Comparison of ENCODE assay signal across 24 cellular contexts in genomic region chr15:72911658-72912057, GRCh38.
DNase-seq lines count a peak whose midpoint lies in the region; ATAC-seq and TF ChIP-seq lines count a peak whose summit lies in the region.
"Had no signal": no experiment of that assay in that cellular context is flagged by ENCODE, and none has a peak within 500 bp of the region (broad histone marks: within the 10 kb centered on the region; RNA-seq: fewer than 3 reads in every experiment).

No MANE protein-coding gene starts in this region.

- H3K9ac ChIP-seq in colonic mucosa (ENCODE audit: low read depth in 2 of 2, low read length in 2 of 2) = no peak overlapping the region
- no peak overlapping the region for H3K9ac ChIP-seq in mesenchymal stem cell (ENCODE audit: low read length)
- no peak overlapping the region for H3K9ac ChIP-seq in mucosa of rectum (ENCODE audit: low read depth in 1 of 2, low read length in 2 of 2)
- H3K9ac ChIP-seq in smooth muscle cell (ENCODE audit: low read depth) = no peak overlapping the region
- H3K9ac ChIP-seq: BLaER1 treated with 17β-estradiol and CSF1 and Interleukin-3, amounts not matched to agents 10 nM and 100 nM had no signal

- intact Hi-C loops in colonic mucosa (cut with DNase I) = no loop called here

- ATAC-seq in GM19328 (IDR thresholded peaks at IDR 0.05; ENCODE audit: unreplicated experiment) = no peak
- ATAC-seq: A549, GM12878, GM23338 had no signal

- H3K9me3 ChIP-seq in colonic mucosa (no peaks in the 10 kb centered on the region), mesenchymal stem cell (ENCODE audit: control insufficient read depth, low read length) (no peaks in the 10 kb centered on the region), mucosa of rectum (ENCODE audit: control insufficient read depth in 2 of 2, low read length in 2 of 2) (no peaks in the 10 kb centered on the region), smooth muscle cell (replicated peaks; ENCODE audit: low read depth) (no peaks in the 10 kb centered on the region)
- no peaks in the 10 kb centered on the region for H3K9me3 ChIP-seq in effector memory CD4-positive, alpha-beta T cell (ENCODE audit: control insufficient read depth, low read length)
- H3K9me3 ChIP-seq: A549; BE2C; BLaER1 treated with 17β-estradiol and CSF1 and Interleukin-3, amounts not matched to agents 10 nM and 100 nM had no signal

- H4K8ac ChIP-seq in mesenchymal stem cell (ENCODE audit: low read length) = peak overlapping the region; percentile 24

- H3K27me3 ChIP-seq in colonic mucosa (no peaks in the 10 kb centered on the region), mesenchymal stem cell (ENCODE audit: control insufficient read depth in 1 of 2, insufficient read depth in 1 of 2, low read length in 2 of 2) (peaks cover 0 to 17% of the 10 kb centered on the region in 2 experiments), mucosa of rectum (ENCODE audit: control insufficient read depth in 2 of 2, insufficient read depth in 2 of 2, low read length in 2 of 2) (no peaks in the 10 kb centered on the region), smooth muscle cell (ENCODE audit: low read depth) (peaks cover 6% of the 10 kb centered on the region)
- H3K27me3 ChIP-seq in effector memory CD4-positive, alpha-beta T cell (replicated peaks; ENCODE audit: control insufficient read depth, insufficient read depth, low read length, poor library complexity, severe bottlenecking) = no peaks in the 10 kb centered on the region
- H3K27me3 ChIP-seq: BE2C; BLaER1 treated with 17β-estradiol and CSF1 and Interleukin-3, amounts not matched to agents 10 nM and 100 nM had no signal

- peak overlapping the region in 1 of 2 experiments; percentile 63 for H2BK12ac ChIP-seq in mesenchymal stem cell (ENCODE audit: low read length in 2 of 2)

- WGBS in mesenchymal stem cell = 100% methylated on average over 1 of the region's 1 CpG
- WGBS in smooth muscle cell (ENCODE audit: low lambda C conversion rate) = 100% methylated on average over 1 of the region's 1 CpG

- no peak overlapping the region for H2AK5ac ChIP-seq in mesenchymal stem cell (ENCODE audit: low read length, severe bottlenecking)

- no peak overlapping the region for H2AFZ ChIP-seq in mesenchymal stem cell (ENCODE audit: low read depth, low read length)
- no peak overlapping the region for H2AFZ ChIP-seq in smooth muscle cell (ENCODE audit: low read depth)
- H2AFZ ChIP-seq: GM23338 had no signal

- no peak overlapping the region for H3K27ac ChIP-seq in colonic mucosa
- no peak overlapping the region for H3K27ac ChIP-seq in mesenchymal stem cell (ENCODE audit: low read length, poor library complexity, severe bottlenecking)
- H3K27ac ChIP-seq in mucosa of rectum (ENCODE audit: low read depth in 2 of 2, low read length in 2 of 2) = peak overlapping the region; percentile 6 to 67
- no peak overlapping the region for H3K27ac ChIP-seq in smooth muscle cell (ENCODE audit: low read depth)
- no peak overlapping the region for H3K27ac ChIP-seq in effector memory CD4-positive, alpha-beta T cell (ENCODE audit: insufficient read depth, low read length, poor library complexity, severe bottlenecking)
- H3K27ac ChIP-seq: A549; BLaER1 treated with 17β-estradiol and CSF1 and Interleukin-3, amounts not matched to agents 10 nM and 100 nM had no signal

- no peak overlapping the region for H2BK5ac ChIP-seq in mesenchymal stem cell (ENCODE audit: low read depth, low read length, poor library complexity, severe bottlenecking)

- H3K79me2 ChIP-seq in smooth muscle cell (ENCODE audit: low read depth) = no peaks in the 10 kb centered on the region

- H3K79me1 ChIP-seq in mesenchymal stem cell (replicated peaks; ENCODE audit: low read length, poor library complexity, severe bottlenecking) = no peaks in the 10 kb centered on the region

- H3K14ac ChIP-seq in mesenchymal stem cell (ENCODE audit: low read length in 2 of 2) = no peak overlapping the region

- no peak overlapping the region for H2BK120ac ChIP-seq in mesenchymal stem cell (ENCODE audit: low read depth, low read length)

- H3K36me3 ChIP-seq in colonic mucosa (no peaks in the 10 kb centered on the region), mesenchymal stem cell (ENCODE audit: control insufficient read depth in 1 of 2, insufficient read depth in 2 of 2, low read depth in 1 of 2, low read length in 2 of 2) (no peaks in the 10 kb centered on the region), mucosa of rectum (ENCODE audit: control insufficient read depth in 2 of 2, insufficient read depth in 2 of 2, low read length in 2 of 2) (no peaks in the 10 kb centered on the region), smooth muscle cell (ENCODE audit: low read depth) (no peaks in the 10 kb centered on the region)
- no peaks in the 10 kb centered on the region for H3K36me3 ChIP-seq in effector memory CD4-positive, alpha-beta T cell (ENCODE audit: control insufficient read depth, insufficient read depth, low read length)
- H3K36me3 ChIP-seq: BE2C; BLaER1 treated with 17β-estradiol and CSF1 and Interleukin-3, amounts not matched to agents 10 nM and 100 nM had no signal

- no peak overlapping the region for H3K4me3 ChIP-seq in colonic mucosa
- H3K4me3 ChIP-seq in mesenchymal stem cell (ENCODE audit: insufficient read depth in 1 of 2, low read depth in 1 of 2, low read length in 2 of 2) = no peak overlapping the region
- no peak overlapping the region for H3K4me3 ChIP-seq in mucosa of rectum (ENCODE audit: low read length in 2 of 2)
- H3K4me3 ChIP-seq in smooth muscle cell = no peak overlapping the region
- no peak overlapping the region for H3K4me3 ChIP-seq in effector memory CD4-positive, alpha-beta T cell (ENCODE audit: insufficient read depth, low read depth, low read length, poor library complexity, severe bottlenecking)
- H3K4me3 ChIP-seq: A549; BLaER1 treated with 17β-estradiol and CSF1 and Interleukin-3, amounts not matched to agents 10 nM and 100 nM; GM12878; GM23338 had no signal

- H2BK15ac ChIP-seq in mesenchymal stem cell (ENCODE audit: low read depth, poor library complexity, severe bottlenecking) = no peak overlapping the region

- H3K4me1 ChIP-seq in colonic mucosa (no peaks in the 10 kb centered on the region), mesenchymal stem cell (ENCODE audit: control insufficient read depth, insufficient read depth, low read depth, low read length) (peaks cover 4% of the 10 kb centered on the region), mucosa of rectum (ENCODE audit: control insufficient read depth in 2 of 2, insufficient read depth in 2 of 2, low read length in 2 of 2) (no peaks in the 10 kb centered on the region), smooth muscle cell (ENCODE audit: low read depth) (no peaks in the 10 kb centered on the region)
- H3K4me1 ChIP-seq in effector memory CD4-positive, alpha-beta T cell (ENCODE audit: control insufficient read depth, insufficient read depth, low read length, poor library complexity, severe bottlenecking) = no peaks in the 10 kb centered on the region
- H3K4me1 ChIP-seq: A549; BE2C; BLaER1 treated with 17β-estradiol and CSF1 and Interleukin-3, amounts not matched to agents 10 nM and 100 nM had no signal

- H3K23ac ChIP-seq in mesenchymal stem cell (ENCODE audit: low read length in 2 of 2) = no peak overlapping the region

- H3K4ac ChIP-seq in mesenchymal stem cell (ENCODE audit: low read depth in 1 of 2, low read length in 2 of 2) = no peak overlapping the region

- no peak overlapping the region for H3K4me2 ChIP-seq in mesenchymal stem cell (ENCODE audit: low read length, poor library complexity, severe bottlenecking)
- H3K4me2 ChIP-seq in smooth muscle cell = no peak overlapping the region
- H3K4me2 ChIP-seq: A549; BLaER1 treated with 17β-estradiol and CSF1 and Interleukin-3, amounts not matched to agents 10 nM and 100 nM; GM23338 had no signal

- no peaks in the 10 kb centered on the region for H4K20me1 ChIP-seq in smooth muscle cell (ENCODE audit: low read depth)
- H4K20me1 ChIP-seq: BLaER1 treated with 17β-estradiol and CSF1 and Interleukin-3, amounts not matched to agents 10 nM and 100 nM had no signal

- DNase-seq in NCI-H446 treated with DMSO at 0.1 percent for 48 hours (lab: John Stamatoyannopoulos, UW) (peak; percentile 7), colonic mucosa (peak; percentile 70), mesenchymal stem cell (no peak), smooth muscle cell (lab: John Stamatoyannopoulos, UW; ENCODE audit: unreplicated experiment) (no peak), COLO829 (ENCODE audit: low spot score) (no peak)
- no peak for DNase-seq in effector memory CD4-positive, alpha-beta T cell
- DNase-seq: 8988T; ACHN; AML-193; BE2C; Calu3; CD4-positive, alpha-beta T cell; CD8-positive, alpha-beta memory T cell; COR-L47; DMS79; EL; GDM1; HCEC 1CT had no signal

- no peaks in the 10 kb centered on the region for H3F3A ChIP-seq in smooth muscle cell (ENCODE audit: low read depth)

- H4K91ac ChIP-seq in mesenchymal stem cell (ENCODE audit: low read length) = no peak overlapping the region

- TF ChIP-seq CTCF in colonic mucosa (IDR thresholded peaks at IDR 0.05) (no peak), smooth muscle cell (IDR thresholded peaks at IDR 0.05; ENCODE audit: borderline replicate concordance, insufficient read depth, poor library complexity, severe bottlenecking) (no peak)

- peak overlapping the region in 1 of 2 experiments; percentile 43 for H3K18ac ChIP-seq in mesenchymal stem cell (ENCODE audit: low read depth in 1 of 2, low read length in 2 of 2)

Comparison
In these comparisons a context has a peak if more than half of its experiments do, and no peak if none do; other contexts are left out.
1. DNase-seq: peak in NCI-H446 treated with DMSO at 0.1 percent for 48 hours (single experiment) and colonic mucosa (single experiment); none in mesenchymal stem cell (single experiment), smooth muscle cell (single experiment), COLO829 (single experiment) and effector memory CD4-positive, alpha-beta T cell (0 of 3).
2. H3K27ac ChIP-seq: peak in mucosa of rectum (2 of 2); none in colonic mucosa (single experiment), mesenchymal stem cell (single experiment), smooth muscle cell (single experiment) and effector memory CD4-positive, alpha-beta T cell (single experiment).